In genomic region chr5:141359790-141360426, GRCh38 we compare ENCODE assay signal across 8 cellular contexts. TPM values are rescaled to one million over a fixed set of nuclear protein-coding genes. Genes with fewer than 3 reads are reported as not detected.
A peak's percentile ranks its signal among the peaks of the same experiment; 100 is the strongest.
DNase-seq lines count a peak whose midpoint lies in the region; ATAC-seq, FAIRE-seq and TF ChIP-seq lines count a peak whose summit lies in the region.

TSS of gene PCDHGB2 (plus strand) at chr5:141359994. CDS start at chr5:141360136, 142 bp downstream.

- intact Hi-C loops in endothelial cell of umbilical vein (cut with micrococcal nuclease): no loop called here

- peak; percentile 2 for FAIRE-seq in RCC 7860 (lab: Jason Lieb, UNC)
- FAIRE-seq in endothelial cell of umbilical vein (lab: Jason Lieb, UNC): peak; percentile 24

- H3K36me3 ChIP-seq in endothelial cell of umbilical vein (ENCODE audit: control insufficient read depth in 2 of 2, extremely low read depth in 1 of 2, insufficient read depth in 2 of 2, low read length in 2 of 2) (no peaks in the 10 kb centered on the region), osteoblast (ENCODE audit: insufficient read depth, low read length) (no peaks in the 10 kb centered on the region)

- H3K4me3 ChIP-seq in endothelial cell of umbilical vein (replicated peaks in 1 of 3; ENCODE audit: insufficient read depth in 1 of 3, low read depth in 1 of 3, low read length in 3 of 3) (no peak within 1 kb of the TSS), osteoblast (ENCODE audit: insufficient read depth, low read length) (peak within 1 kb of the TSS; percentile 68)

- peak within 1 kb of the TSS; percentile 12 for H2AFZ ChIP-seq in endothelial cell of umbilical vein (ENCODE audit: low read depth, low read length)
- H2AFZ ChIP-seq in osteoblast (ENCODE audit: low read length): peak within 1 kb of the TSS; percentile 73

- peak; percentile 46 for ATAC-seq in HG02588 (IDR thresholded peaks at IDR 0.05; ENCODE audit: unreplicated experiment)
- no peak for ATAC-seq in HG02642 (IDR thresholded peaks at IDR 0.05; ENCODE audit: poor library complexity, unreplicated experiment)
- no peak for ATAC-seq in HG03571 (IDR thresholded peaks at IDR 0.05; ENCODE audit: unreplicated experiment)

- no peak within 1 kb of the TSS for H3K9ac ChIP-seq in endothelial cell of umbilical vein (replicated peaks; ENCODE audit: extremely low read depth, insufficient read depth, low read length)

- CTCF ChIA-PET in endothelial cell of umbilical vein (lab: Charles Lee): interaction anchor here (0.6 to 1.3 kb wide), 9 partner anchors 10 to 204 kb away, joined by 3 to 5 read pairs (median 3); partner anchors contain the start of genes PCDHGA11, PCDHGA12 and PCDHGB1

- TSS peak; percentile 13 for BruUV-seq in endothelial cell of umbilical vein (replicated peaks; lab: Mats Ljungman, UMichigan)

- H3K9me3 ChIP-seq in endothelial cell of umbilical vein (replicated peaks; ENCODE audit: control insufficient read depth, insufficient read depth, low read length) (no peaks in the 10 kb centered on the region), osteoblast (ENCODE audit: low read depth, low read length) (peaks cover 29% of the 10 kb centered on the region)

- DNase-seq in GM03348 (ENCODE audit: low spot score): peak; percentile 45
- no peak for DNase-seq in RCC 7860 (ENCODE audit: low spot score)
- peak; percentile 16 for DNase-seq in endothelial cell of umbilical vein (ENCODE audit: low read depth, low spot score)
- peak; percentile 60 for DNase-seq in osteoblast (ENCODE audit: insufficient read length, low spot score, missing footprints)
- no peak for DNase-seq in occipital lobe (lab: John Stamatoyannopoulos, UW)

- dilution Hi-C loops in endothelial cell of umbilical vein (cut with MboI; ENCODE audit: extremely low pct_ligation_motif_present, low sequenced_read_pairs): no loop called here

- peak; percentile 18 to 32 for TF ChIP-seq CTCF in endothelial cell of umbilical vein (IDR thresholded peaks at IDR 0.05; ENCODE audit: extremely low read depth in 1 of 2, insufficient read depth in 1 of 2, low read depth in 1 of 2, low read length in 2 of 2)
- peak; percentile 51 for TF ChIP-seq CTCF in osteoblast (IDR thresholded peaks at IDR 0.05; ENCODE audit: extremely low read depth, low read depth, low read length)

- H3K27me3 ChIP-seq in endothelial cell of umbilical vein (ENCODE audit: control insufficient read depth in 2 of 2, insufficient read depth in 2 of 2, low read length in 2 of 2) (peaks cover 43 to 66% of the 10 kb centered on the region in 2 experiments), osteoblast (ENCODE audit: insufficient read depth, low read length) (peaks cover 43% of the 10 kb centered on the region)

- no peaks in the 10 kb centered on the region for H3K9me1 ChIP-seq in endothelial cell of umbilical vein (replicated peaks; ENCODE audit: control insufficient read depth, extremely low read depth, insufficient read depth, low read length)

- no peak within 1 kb of the TSS for H3K4me2 ChIP-seq in endothelial cell of umbilical vein (ENCODE audit: insufficient read depth, low read length)
- peak within 1 kb of the TSS; percentile 75 for H3K4me2 ChIP-seq in osteoblast (ENCODE audit: insufficient read depth, low read length)

- no peak within 1 kb of the TSS for H3K27ac ChIP-seq in endothelial cell of umbilical vein (ENCODE audit: insufficient read depth, low read depth, low read length)
- H3K27ac ChIP-seq in osteoblast (ENCODE audit: low read depth, low read length): no peak within 1 kb of the TSS

- H3K4me1 ChIP-seq in endothelial cell of umbilical vein (ENCODE audit: control insufficient read depth, extremely low read depth, insufficient read depth, low read length) (no peaks in the 10 kb centered on the region), osteoblast (ENCODE audit: insufficient read depth, low read length) (peaks cover 2% of the 10 kb centered on the region)

- H3K79me2 ChIP-seq in endothelial cell of umbilical vein (ENCODE audit: control insufficient read depth, insufficient read depth, low read length) (no peaks in the 10 kb centered on the region), osteoblast (ENCODE audit: insufficient read depth, low read length) (no peaks in the 10 kb centered on the region)

- POLR2A ChIA-PET in endothelial cell of umbilical vein (lab: Charles Lee): no interaction called here

- H4K20me1 ChIP-seq in endothelial cell of umbilical vein (replicated peaks; ENCODE audit: control insufficient read depth, extremely low read depth, insufficient read depth, low read length) (no peaks in the 10 kb centered on the region), osteoblast (ENCODE audit: insufficient read depth, low read length) (no peaks in the 10 kb centered on the region)

- TF ChIP-seq POLR2A in endothelial cell of umbilical vein (IDR thresholded peaks at IDR 0.05; ENCODE audit: low read depth, low read length): no peak

TF ChIP-seq in endothelial cell of umbilical vein, 7 proteins besides CTCF, POLR2A, EP300 and RAD21:
- TF ChIP-seq FOS (IDR thresholded peaks at IDR 0.05; ENCODE audit: borderline replicate concordance, insufficient read depth, low read length) (no peak), POLR2AphosphoS5 (IDR thresholded peaks at IDR 0.05; ENCODE audit: insufficient read depth, low read depth, low read length) (no peak), JUN (IDR thresholded peaks at IDR 0.05; ENCODE audit: borderline replicate concordance, insufficient read depth, insufficient read length, low read depth) (no peak), EZH2 (IDR thresholded peaks at IDR 0.05; ENCODE audit: borderline replicate concordance, low read depth, low read length, severe bottlenecking) (peak; percentile 28), MYC (IDR thresholded peaks at IDR 0.05; ENCODE audit: low read depth, low read length) (no peak), GATA2 (IDR thresholded peaks at IDR 0.05; ENCODE audit: insufficient read depth, insufficient read length, low read depth, low read length) (no peak)
- TF ChIP-seq, protein P1, sequence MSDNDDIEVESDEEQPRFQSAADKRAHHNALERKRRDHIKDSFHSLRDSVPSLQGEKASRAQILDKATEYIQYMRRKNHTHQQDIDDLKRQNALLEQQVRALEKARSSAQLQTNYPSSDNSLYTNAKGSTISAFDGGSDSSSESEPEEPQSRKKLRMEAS (IDR thresholded peaks at IDR 0.05; ENCODE audit: insufficient read depth, insufficient read length): no peak

RNA-seq across cellular contexts. Expression of gene PCDHGB2, which starts in this region (rescaled TPM):
- total RNA-seq in endothelial cell of umbilical vein (1.9 and 2.9 TPM in 2 replicates), osteoblast (4.3 and 5.6 TPM in 2 replicates), occipital lobe (8.3 TPM)
- polyA plus RNA-seq in endothelial cell of umbilical vein: 1.1 TPM in 2 replicates
- 0.68 and 0.75 TPM in 2 replicates for polyA plus RNA-seq in endothelial cell of umbilical vein (2011; cell fraction: cytosol; rRNA removed)
- 2.4 and 2.7 TPM in 2 replicates for polyA plus RNA-seq in endothelial cell of umbilical vein (2011; cell fraction: nucleus; rRNA removed)
- 0.45 and 0.70 TPM in 2 replicates for polyA plus RNA-seq in endothelial cell of umbilical vein (2012)
- 3.4 and 4.4 TPM in 2 replicates for polyA minus RNA-seq in endothelial cell of umbilical vein
- polyA minus RNA-seq in endothelial cell of umbilical vein (2011; cell fraction: cytosol; rRNA and poly(A)+ RNA removed): not detected
- 9.8 and 12.4 TPM in 2 replicates for polyA minus RNA-seq in endothelial cell of umbilical vein (2011; cell fraction: nucleus; rRNA and poly(A)+ RNA removed)

Comparison
In these comparisons a context has a peak if more than half of its experiments do, and no peak if none do; other contexts are left out.
1. DNase-seq: peak in GM03348 (single experiment), endothelial cell of umbilical vein (single experiment) and osteoblast (single experiment); none in RCC 7860 (single experiment) and occipital lobe (single experiment).